In the genomic region with DNA sequence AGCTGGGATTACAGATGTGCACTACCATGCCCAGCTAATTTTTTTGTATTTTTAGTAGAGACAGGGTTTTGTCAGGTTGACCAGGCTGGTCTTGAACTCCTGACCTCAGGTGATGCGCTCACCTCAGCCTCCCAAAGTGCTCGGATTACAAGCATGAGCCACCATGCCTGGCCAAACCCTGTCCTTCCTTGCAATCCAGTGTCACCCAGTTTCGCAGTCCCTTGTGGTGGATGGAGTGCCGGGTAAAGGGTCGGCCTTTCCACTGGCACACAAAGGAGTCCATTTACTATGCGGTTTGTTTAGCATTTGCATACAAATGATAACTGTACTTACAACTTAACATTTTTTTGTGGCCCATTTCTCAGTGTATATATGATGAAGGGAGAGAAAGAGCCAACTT, we compare ENCODE assay signal across 1 cellular context.
TF ChIP-seq lines count a peak whose summit lies in the region.

No MANE protein-coding gene starts in this region.

TF ChIP-seq in GM23338, 12 proteins besides CTCF, POLR2A, EP300 and RAD21:
- TF ChIP-seq STAT1 (IDR thresholded peaks at IDR 0.05; ENCODE audit: unreplicated experiment): no peak
- no peak for TF ChIP-seq ZNF331 (CRISPR knock-in tag; IDR thresholded peaks at IDR 0.05; ENCODE audit: low read depth)
TF ChIP-seq in GM23338: peak in this region for 0.
